Comparison of ENCODE assay signal across 18 cellular contexts in genomic region chr3:56423537-56424209, GRCh38. TPM values are rescaled to one million over a fixed set of nuclear protein-coding genes. Genes with fewer than 3 reads are reported as not detected.
"Had no signal": no experiment of that assay in that cellular context is flagged by ENCODE, and none has a peak within 500 bp of the region (broad histone marks: within the 10 kb centered on the region; RNA-seq: fewer than 3 reads in every experiment).

No MANE protein-coding gene starts in this region.

- DNase-seq: activated B cell treated with CpG ODN at 0.5 μM for 24 hours; activated CD4-positive, alpha-beta memory T cell treated with anti-CD3 and anti-CD28 coated beads for 36 hours; activated CD4-positive, alpha-beta T cell treated with anti-CD3 and anti-CD28 coated beads for 4 hours; activated naive CD8-positive, alpha-beta T cell treated with anti-CD3 and anti-CD28 coated beads for 36 hours; activated T-cell treated with anti-CD3 and anti-CD28 coated beads for 4 hours; anterior cingulate cortex; cerebellar nuclear complex; effector CD4-positive, alpha-beta T cell; left colon; lower lobe of right lung; natural killer cell; stimulated activated CD4-positive, alpha-beta T cell treated with anti-CD3 and anti-CD28 coated beads, Interleukin-4, amount 100 ng/mL, for 1 hour; testis had no signal

- H3K4me2 ChIP-seq: smooth muscle cell had no signal

- H3K9ac ChIP-seq: parathyroid adenoma had no signal

- H3K4me3 ChIP-seq: lower lobe of right lung, smooth muscle cell, testis had no signal

- H3K27ac ChIP-seq: lower lobe of right lung, neutrophil, parathyroid adenoma, testis had no signal

- H3K79me2 ChIP-seq: parathyroid adenoma had no signal

- H3K27me3 ChIP-seq: neutrophil, testis had no signal

- H2AFZ ChIP-seq: parathyroid adenoma had no signal

- H3K36me3 ChIP-seq: lower lobe of right lung, neutrophil had no signal

- H3K9me3 ChIP-seq: lower lobe of right lung, neutrophil, testis had no signal

- H3K4me1 ChIP-seq: lower lobe of right lung, parathyroid adenoma, testis had no signal

- ATAC-seq: left colon, lower lobe of right lung, natural killer cell, sciatic nerve had no signal

RNA-seq across cellular contexts. Expression of gene ERC2, which starts 44.6 kb away (rescaled TPM):
- total RNA-seq: activated B cell treated with CpG ODN at 0.5 μM for 24 hours; activated CD4-positive, alpha-beta memory T cell treated with anti-CD3 and anti-CD28 coated beads for 36 hours; activated naive CD8-positive, alpha-beta T cell treated with anti-CD3 and anti-CD28 coated beads for 36 hours; activated T-helper 1 cell treated with anti-CD3 and anti-CD28 coated beads, Interleukin-12 subunit alpha, Interleukin-12 subunit beta, Interleukin-2, Interleukin-4 antibody, amounts not matched to agents 30 ng/mL and 10 ng/mL and 1 ng/mL, durations not matched to agents 14 hours and 24 hours and 36 hours; natural killer cell had no signal
